ENCODE assay signal across 21 cellular contexts in genomic region chr5:124591583-124591982, GRCh38.
DNase-seq lines count a peak whose midpoint lies in the region; ATAC-seq, FAIRE-seq and TF ChIP-seq lines count a peak whose summit lies in the region.
"Had no signal": no experiment of that assay in that cellular context is flagged by ENCODE, and none has a peak within 500 bp of the region (broad histone marks: within the 10 kb centered on the region; RNA-seq: fewer than 3 reads in every experiment).

No MANE protein-coding gene starts in this region.

- H2AK5ac ChIP-seq in neuronal stem cell (ENCODE audit: low read depth, low read length) = peak overlapping the region; percentile 54

- ATAC-seq in upper lobe of right lung = no peak
- ATAC-seq: A549 had no signal

- no peaks in the 10 kb centered on the region for H3K79me2 ChIP-seq in astrocyte (ENCODE audit: insufficient read depth, low read length)

- H4K8ac ChIP-seq in neuronal stem cell (ENCODE audit: low read depth, low read length) = no peak overlapping the region

- H3K36me3 ChIP-seq in astrocyte (ENCODE audit: insufficient read depth, low read length) (no peaks in the 10 kb centered on the region), neuronal stem cell (replicated peaks in 1 of 2; ENCODE audit: control insufficient read depth in 2 of 2, insufficient read depth in 2 of 2, low read length in 2 of 2) (no peaks in the 10 kb centered on the region), upper lobe of right lung (no peaks in the 10 kb centered on the region)
- H3K36me3 ChIP-seq: BE2C had no signal

- no peak overlapping the region for H2BK5ac ChIP-seq in neuronal stem cell (ENCODE audit: low read length)

- no peak for FAIRE-seq in astrocyte (lab: Jason Lieb, UNC)
- FAIRE-seq: D721Med, GM12892, GM19239 had no signal

- H3K4me2 ChIP-seq in astrocyte (ENCODE audit: low read length) = no peak overlapping the region
- H3K4me2 ChIP-seq in neuronal stem cell (ENCODE audit: insufficient read depth, low read length, poor library complexity, severe bottlenecking) = no peak overlapping the region
- H3K4me2 ChIP-seq: A549 had no signal

- H3K4me1 Mint-ChIP-seq in astrocyte (ENCODE audit: low read depth, unreplicated experiment) = peaks cover 3% of the 10 kb centered on the region
- H3K4me1 Mint-ChIP-seq: CD4-positive, alpha-beta memory T cell had no signal

- H2BK15ac ChIP-seq in neuronal stem cell (ENCODE audit: low read length) = peak overlapping the region; percentile 49

- H3K36me3 Mint-ChIP-seq in astrocyte (ENCODE audit: low read depth, unreplicated experiment) = peaks cover 2% of the 10 kb centered on the region
- H3K36me3 Mint-ChIP-seq: CD4-positive, alpha-beta memory T cell had no signal

- H3K79me1 ChIP-seq in neuronal stem cell (ENCODE audit: low read depth, low read length) = peaks cover 2% of the 10 kb centered on the region

- H3K27ac ChIP-seq in astrocyte (ENCODE audit: low read depth, low read length) = no peak overlapping the region
- H3K27ac ChIP-seq in neuronal stem cell (replicated peaks; ENCODE audit: low read length) = no peak overlapping the region
- H3K27ac ChIP-seq in upper lobe of right lung = no peak overlapping the region
- H3K27ac ChIP-seq: A549, C4-2B, HL-60 had no signal

- H3K4me3 ChIP-seq in astrocyte (ENCODE audit: insufficient read depth, low read depth, low read length) (no peak overlapping the region), neuronal stem cell (ENCODE audit: low read length in 2 of 2) (no peak overlapping the region), upper lobe of right lung (no peak overlapping the region)
- H3K4me3 ChIP-seq: A549 had no signal

- H3K9ac ChIP-seq in astrocyte (ENCODE audit: low read length) (no peak overlapping the region), neuronal stem cell (ENCODE audit: low read depth, low read length, poor library complexity) (no peak overlapping the region)

- H3K23ac ChIP-seq in neuronal stem cell (ENCODE audit: low read depth, low read length, poor library complexity) = no peak overlapping the region

- DNase-seq in astrocyte (ENCODE audit: low read depth) = no peak
- DNase-seq in kidney tubule cell (ENCODE audit: low spot score) = peak; percentile 15
- no peak for DNase-seq in neuronal stem cell (ENCODE audit: low spot score)
- no peak for DNase-seq in NCI-H2107 treated with DMSO at 0.1 percent for 48 hours (lab: John Stamatoyannopoulos, UW; ENCODE audit: unreplicated experiment)
- DNase-seq in upper lobe of right lung = no peak
- no peak for DNase-seq in head of caudate nucleus
- DNase-seq in ecto neural progenitor cell (ENCODE audit: low spot score) = no peak
- DNase-seq: BE2C; CD4-positive, alpha-beta memory T cell; DMS153; DMS79 treated with DMSO at 0.1 percent for 48 hours; EL; GDM1; GOT3; HCEC 1CT had no signal

- H2AFZ ChIP-seq in astrocyte (ENCODE audit: low read depth, low read length) (no peak overlapping the region), neuronal stem cell (ENCODE audit: low read length) (peak overlapping the region; percentile 13)

- H4K20me1 ChIP-seq in astrocyte (ENCODE audit: insufficient read depth, low read length) = no peaks in the 10 kb centered on the region

- H2BK12ac ChIP-seq in neuronal stem cell (ENCODE audit: low read length) = no peak overlapping the region

- peak overlapping the region; percentile 67 for H3K18ac ChIP-seq in neuronal stem cell (ENCODE audit: low read length)

- intact Hi-C loops in upper lobe of right lung (cut with DNase I) (no loop called here), head of caudate nucleus (cut with DNase I) (no loop called here)

- H2BK120ac ChIP-seq in neuronal stem cell (ENCODE audit: low read depth, low read length) = peak overlapping the region; percentile 22

- H3K9me3 ChIP-seq in astrocyte (ENCODE audit: insufficient read depth, low read depth, low read length) (no peaks in the 10 kb centered on the region), neuronal stem cell (replicated peaks in 1 of 2; ENCODE audit: control insufficient read depth in 2 of 2, insufficient read depth in 1 of 2, low read depth in 1 of 2, low read length in 2 of 2) (no peaks in the 10 kb centered on the region), upper lobe of right lung (no peaks in the 10 kb centered on the region)
- H3K9me3 ChIP-seq: A549, BE2C had no signal

- H3K14ac ChIP-seq in neuronal stem cell (ENCODE audit: low read length) = no peak overlapping the region

- H3K4me1 ChIP-seq in astrocyte (ENCODE audit: insufficient read depth, low read length) = peaks cover under 1% of the 10 kb centered on the region
- peaks cover 0 to 6% of the 10 kb centered on the region in 2 donors for H3K4me1 ChIP-seq in neuronal stem cell (ENCODE audit: control insufficient read depth in 2 of 2, insufficient read depth in 1 of 2, low read depth in 1 of 2, low read length in 2 of 2)
- H3K4me1 ChIP-seq in upper lobe of right lung = no peaks in the 10 kb centered on the region
- H3K4me1 ChIP-seq: BE2C had no signal

- H3K27ac Mint-ChIP-seq in astrocyte (ENCODE audit: unreplicated experiment) = peak overlapping the region; percentile 8
- H3K27ac Mint-ChIP-seq: CD4-positive, alpha-beta memory T cell had no signal

- no peaks in the 10 kb centered on the region for H3K27me3 Mint-ChIP-seq in astrocyte (ENCODE audit: low read depth, unreplicated experiment)

- no CpG with 5 or more reads among the region's 5 CpGs for WGBS in neuronal stem cell (ENCODE audit: extremely low coverage in 2 of 2, insufficient read length in 2 of 2, insufficient replicate concordance in 1 of 2), 2 donors

- peaks cover 3% of the 10 kb centered on the region for H3K9me3 Mint-ChIP-seq in astrocyte (ENCODE audit: unreplicated experiment)

- no peak overlapping the region for H3K4me3 Mint-ChIP-seq in astrocyte (ENCODE audit: unreplicated experiment)
- H3K4me3 Mint-ChIP-seq: CD4-positive, alpha-beta memory T cell had no signal

- H4K91ac ChIP-seq in neuronal stem cell (ENCODE audit: low read depth, low read length, poor library complexity) = peak overlapping the region; percentile 24

- H3K27me3 ChIP-seq in astrocyte (ENCODE audit: insufficient read depth, low read length) (no peaks in the 10 kb centered on the region), neuronal stem cell (ENCODE audit: control insufficient read depth in 3 of 3, insufficient read depth in 3 of 3, low read depth in 1 of 3, low read length in 3 of 3) (no peaks in the 10 kb centered on the region), upper lobe of right lung (no peaks in the 10 kb centered on the region)
- H3K27me3 ChIP-seq: BE2C had no signal

- no peak overlapping the region for H3K4ac ChIP-seq in neuronal stem cell (ENCODE audit: low read length)

- TF ChIP-seq CTCF in astrocyte (IDR thresholded peaks at IDR 0.05; ENCODE audit: insufficient read depth, low read depth, low read length) = no peak
- no peak for TF ChIP-seq CTCF in upper lobe of right lung (IDR thresholded peaks at IDR 0.05)
